In genomic region chr12:11601647-11602046, GRCh38 we compare ENCODE assay signal across 15 cellular contexts.
"Had no signal": no experiment of that assay in that cellular context is flagged by ENCODE, and none has a peak within 500 bp of the region (broad histone marks: within the 10 kb centered on the region; RNA-seq: fewer than 3 reads in every experiment).

No MANE protein-coding gene starts in this region.

- H3K36me3 Mint-ChIP-seq: activated naive CD8-positive, alpha-beta T cell treated with anti-CD3 and anti-CD28 coated beads, Interleukin-2, amount 10 ng/mL, durations not matched to agents 7 days and 5 days; naive B cell; WTC11 had no signal

- H3K27ac Mint-ChIP-seq: activated naive CD8-positive, alpha-beta T cell treated with anti-CD3 and anti-CD28 coated beads, Interleukin-2, amount 10 ng/mL, durations not matched to agents 7 days and 5 days; effector memory CD8-positive, alpha-beta T cell; WTC11 had no signal

- H3K4me3 Mint-ChIP-seq: activated naive CD8-positive, alpha-beta T cell treated with anti-CD3 and anti-CD28 coated beads, Interleukin-2, amount 10 ng/mL, durations not matched to agents 7 days and 5 days; effector memory CD8-positive, alpha-beta T cell; naive B cell; WTC11 had no signal

- DNase-seq: activated CD4-positive, alpha-beta T cell treated with anti-CD3 and anti-CD28 coated beads for 4 hours; activated CD8-positive, alpha-beta memory T cell treated with anti-CD3 and anti-CD28 coated beads for 24 hours; activated CD8-positive, alpha-beta memory T cell treated with anti-CD3 and anti-CD28 coated beads, Interleukin-2, amount 50 U/mL, for 48 hours; activated naive CD8-positive, alpha-beta T cell treated with anti-CD3 and anti-CD28 coated beads, Interleukin-2, amount 10 ng/mL, durations not matched to agents 7 days and 5 days; body of pancreas; effector memory CD8-positive, alpha-beta T cell; left ventricle myocardium superior; mucosa of descending colon; naive B cell; pancreas; right lobe of liver; small intestine; stimulated activated CD4-positive, alpha-beta T cell treated with anti-CD3 and anti-CD28 coated beads, Interleukin-4, amount 100 ng/mL, for 1 hour; upper lobe of right lung had no signal

- H3K9me3 Mint-ChIP-seq: activated naive CD8-positive, alpha-beta T cell treated with anti-CD3 and anti-CD28 coated beads, Interleukin-2, amount 10 ng/mL, durations not matched to agents 7 days and 5 days; effector memory CD8-positive, alpha-beta T cell; naive B cell; WTC11 had no signal

- ATAC-seq: body of pancreas; effector memory CD8-positive, alpha-beta T cell; left ventricle myocardium superior; mucosa of descending colon; pancreas; right lobe of liver; upper lobe of right lung; WTC11 had no signal
